Comparison of ENCODE assay signal across 1 cellular context in genomic region chr4:88592600-88593448, GRCh38.
TF ChIP-seq lines count a peak whose summit lies in the region.

No MANE protein-coding gene starts in this region.

TF ChIP-seq in HEK293, 187 proteins besides CTCF, POLR2A, EP300 and RAD21 (continued from another document):
- peak; percentile 97 for TF ChIP-seq KLF10 (tag by site-specific recombination; IDR thresholded peaks at IDR 0.05)
- no peak for TF ChIP-seq GLI2 (tag by site-specific recombination; IDR thresholded peaks at IDR 0.05; ENCODE audit: borderline replicate concordance, low read depth)
- peak; percentile 84 for TF ChIP-seq ZSCAN4 (tag by site-specific recombination; IDR thresholded peaks at IDR 0.05)
- TF ChIP-seq ZSCAN30 (tag by site-specific recombination; IDR thresholded peaks at IDR 0.05): 0 out of 2 replicates have a peak, but pooled peaks have one; percentile 34
- TF ChIP-seq, protein P1, sequence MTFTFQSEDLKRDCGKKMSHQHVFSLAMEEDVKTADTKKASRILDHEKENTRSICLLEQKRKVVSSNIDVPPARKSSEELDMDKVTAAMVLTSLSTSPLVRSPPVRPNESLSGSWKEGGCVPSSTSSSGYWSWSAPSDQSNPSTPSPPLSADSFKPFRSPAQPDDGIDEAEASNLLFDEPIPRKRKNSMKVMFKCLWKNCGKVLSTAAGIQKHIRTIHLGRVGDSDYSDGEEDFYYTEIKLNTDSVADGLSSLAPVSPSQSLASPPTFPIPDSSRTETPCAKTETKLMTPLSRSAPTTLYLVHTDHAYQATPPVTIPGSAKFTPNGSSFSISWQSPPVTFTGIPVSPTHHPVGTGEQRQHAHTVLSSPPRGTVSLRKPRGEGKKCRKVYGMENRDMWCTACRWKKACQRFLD (tag by site-specific recombination; IDR thresholded peaks at IDR 0.05): no peak
- TF ChIP-seq, protein P2, sequence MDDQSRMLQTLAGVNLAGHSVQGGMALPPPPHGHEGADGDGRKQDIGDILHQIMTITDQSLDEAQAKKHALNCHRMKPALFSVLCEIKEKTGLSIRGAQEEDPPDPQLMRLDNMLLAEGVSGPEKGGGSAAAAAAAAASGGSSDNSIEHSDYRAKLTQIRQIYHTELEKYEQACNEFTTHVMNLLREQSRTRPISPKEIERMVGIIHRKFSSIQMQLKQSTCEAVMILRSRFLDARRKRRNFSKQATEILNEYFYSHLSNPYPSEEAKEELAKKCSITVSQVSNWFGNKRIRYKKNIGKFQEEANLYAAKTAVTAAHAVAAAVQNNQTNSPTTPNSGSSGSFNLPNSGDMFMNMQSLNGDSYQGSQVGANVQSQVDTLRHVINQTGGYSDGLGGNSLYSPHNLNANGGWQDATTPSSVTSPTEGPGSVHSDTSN (CRISPR knock-in tag; IDR thresholded peaks at IDR 0.05): no peak
- TF ChIP-seq ZFHX2 (tag by site-specific recombination; conservative IDR thresholded peaks at IDR 0.05): peak; percentile 93
- no peak for TF ChIP-seq ZNF274 (IDR thresholded peaks at IDR 0.05; ENCODE audit: low read length)
- TF ChIP-seq ZNF274 (tag by site-specific recombination; IDR thresholded peaks at IDR 0.05; ENCODE audit: borderline replicate concordance): no peak
- TF ChIP-seq ZBTB20 (tag by site-specific recombination; IDR thresholded peaks at IDR 0.05): peak; percentile 95
- 0 out of 2 replicates have a peak, but pooled peaks have one; percentile 12 for TF ChIP-seq SCRT2 (tag by site-specific recombination; IDR thresholded peaks at IDR 0.05)
- peak; percentile 68 for TF ChIP-seq KLF1 (tag by site-specific recombination; IDR thresholded peaks at IDR 0.05)
- TF ChIP-seq ZNF184 (tag by site-specific recombination; IDR thresholded peaks at IDR 0.05): no peak
- TF ChIP-seq EGR2 (tag by site-specific recombination; IDR thresholded peaks at IDR 0.05; ENCODE audit: low read depth): peak; percentile 90
